In the genomic region with DNA sequence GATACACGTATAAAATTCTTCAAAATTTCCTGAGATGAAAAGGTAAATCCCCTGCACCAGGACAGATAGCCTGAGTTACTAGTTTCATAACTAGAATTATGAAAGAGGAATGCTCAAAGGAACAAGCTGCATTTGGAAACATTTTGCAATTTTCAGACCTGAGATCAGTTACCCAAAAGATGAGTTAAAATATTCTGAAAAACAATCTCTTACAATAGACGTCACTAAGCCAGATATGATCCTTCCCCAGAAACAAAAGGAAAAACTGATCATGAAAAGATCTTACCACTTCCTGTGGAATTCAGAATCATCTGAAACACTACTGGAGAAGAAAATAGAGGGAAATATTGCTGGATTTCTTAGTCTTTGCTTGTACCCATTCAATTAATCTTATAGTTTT, we compare ENCODE assay signal across 18 cellular contexts.
DNase-seq lines count a peak whose midpoint lies in the region; ATAC-seq, FAIRE-seq and TF ChIP-seq lines count a peak whose summit lies in the region.
"Had no signal": no experiment of that assay in that cellular context is flagged by ENCODE, and none has a peak within 500 bp of the region (broad histone marks: within the 10 kb centered on the region; RNA-seq: fewer than 3 reads in every experiment).

No MANE protein-coding gene starts in this region.

- CTCF ChIA-PET in Caco-2 (lab: Charles Lee) = no interaction called here

- BruUV-seq in Caco-2 (replicated peaks; lab: Mats Ljungman, UMichigan) = no TSS peak

- H3K27ac Mint-ChIP-seq in HFFc6 = peak overlapping the region; percentile 13; the same call in 1 of the 2 replicates
- no peak overlapping the region for H3K27ac Mint-ChIP-seq in Caco-2 (ENCODE audit: unreplicated experiment)
- H3K27ac Mint-ChIP-seq: GM23338 had no signal

- no peak overlapping the region for H3K4me3 Mint-ChIP-seq in HFFc6
- no peak overlapping the region for H3K4me3 Mint-ChIP-seq in Caco-2 (ENCODE audit: unreplicated experiment)
- H3K4me3 Mint-ChIP-seq: activated naive CD4-positive, alpha-beta T cell treated with anti-CD3 and anti-CD28 coated beads, Interleukin-2, amount 50 U/mL, for 24 hours; GM23338 had no signal

- H3K27ac ChIP-seq in gastrocnemius medialis = peak overlapping the region in 3 of 4 donors; percentile 14 to 43 (median 26)

- H3K36me3 Mint-ChIP-seq in HFFc6 (ENCODE audit: low read depth) (no peaks in the 10 kb centered on the region), Caco-2 (ENCODE audit: insufficient read depth, unreplicated experiment) (no peaks in the 10 kb centered on the region)
- H3K36me3 Mint-ChIP-seq: activated naive CD4-positive, alpha-beta T cell treated with anti-CD3 and anti-CD28 coated beads, Interleukin-2, amount 50 U/mL, for 24 hours had no signal

- TF ChIP-seq POLR2A in gastrocnemius medialis (IDR thresholded peaks at IDR 0.05) = no peak
- no peak for TF ChIP-seq POLR2A in H54 (IDR thresholded peaks at IDR 0.05; ENCODE audit: low read depth, low read length)

- H3K27me3 ChIP-seq in gastrocnemius medialis = no peaks in the 10 kb centered on the region
- H3K27me3 ChIP-seq in Caco-2 (replicated peaks; ENCODE audit: control insufficient read depth, insufficient read depth, low read length) = no peaks in the 10 kb centered on the region

- no peak for FAIRE-seq in H54 (lab: Jason Lieb, UNC)

- in situ Hi-C loops in gastrocnemius medialis (cut with MboI; ENCODE audit: low sequenced_read_pairs in 4 of 4) = no loop called here

- peaks cover 37% of the 10 kb centered on the region for H3K4me1 Mint-ChIP-seq in HFFc6 (ENCODE audit: low read depth)
- H3K4me1 Mint-ChIP-seq in Caco-2 (ENCODE audit: low read depth, unreplicated experiment) = peaks cover 15% of the 10 kb centered on the region

- peak; percentile 41 to 55 for ATAC-seq in gastrocnemius medialis
- no peak for ATAC-seq in GM21423 (IDR thresholded peaks at IDR 0.05; ENCODE audit: unreplicated experiment)
- ATAC-seq: GM23338, Panc1 had no signal

- H3K36me3 ChIP-seq in gastrocnemius medialis (no peaks in the 10 kb centered on the region), Caco-2 (ENCODE audit: control insufficient read depth, insufficient read depth, low read length) (no peaks in the 10 kb centered on the region; the same call in 1 of the 2 replicates)

- intact Hi-C loops in gastrocnemius medialis (cut with DNase I; ENCODE audit: low total_unique reads) (no loop called here), Caco-2 (cut with micrococcal nuclease; ENCODE audit: unreplicated experiment) (loop anchor here (5.0 kb wide), 1 partner anchor 76 kb away; no protein-coding TSS in a partner anchor)

- TF ChIP-seq CTCF in HFFc6 (IDR thresholded peaks at IDR 0.05) = no peak
- no peak for TF ChIP-seq CTCF in gastrocnemius medialis (IDR thresholded peaks at IDR 0.05 in 4 of 5, conservative IDR thresholded peaks at IDR 0.05 in 1 of 5)
- TF ChIP-seq CTCF in Caco-2 (IDR thresholded peaks at IDR 0.05; ENCODE audit: insufficient read depth in 1 of 2, low read depth in 1 of 2, low read length in 1 of 2, severe bottlenecking in 1 of 2, unreplicated experiment in 1 of 2) = no peak

- H3K4me1 ChIP-seq in gastrocnemius medialis (peaks cover 0 to 1% of the 10 kb centered on the region in 2 donors), Caco-2 (peaks cover 15% of the 10 kb centered on the region)

- H3K4me3 ChIP-seq in gastrocnemius medialis = no peak overlapping the region
- no peak overlapping the region for H3K4me3 ChIP-seq in Caco-2 (ENCODE audit: low read depth, low read length)
- H3K4me3 ChIP-seq: GM23338 had no signal

- H3K27me3 Mint-ChIP-seq in HFFc6 (ENCODE audit: insufficient read depth) = no peaks in the 10 kb centered on the region
- no peaks in the 10 kb centered on the region for H3K27me3 Mint-ChIP-seq in Caco-2 (ENCODE audit: insufficient read depth, unreplicated experiment)
- H3K27me3 Mint-ChIP-seq: activated naive CD4-positive, alpha-beta T cell treated with anti-CD3 and anti-CD28 coated beads, Interleukin-2, amount 50 U/mL, for 24 hours had no signal

- H3K9me3 Mint-ChIP-seq in HFFc6 = no peaks in the 10 kb centered on the region
- no peaks in the 10 kb centered on the region for H3K9me3 Mint-ChIP-seq in Caco-2 (ENCODE audit: unreplicated experiment)
- H3K9me3 Mint-ChIP-seq: activated naive CD4-positive, alpha-beta T cell treated with anti-CD3 and anti-CD28 coated beads, Interleukin-2, amount 50 U/mL, for 24 hours; GM23338 had no signal

- DNase-seq in AG20443 (ENCODE audit: low spot score) (peak; percentile 25), HFFc6 (no peak), fibroblast of gingiva (ENCODE audit: low read depth) (peak; percentile 71), gastrocnemius medialis (no peak), Caco-2 (no peak), H54 (ENCODE audit: insufficient read length, low spot score) (no peak)
- DNase-seq: activated T-cell treated with anti-CD3 and anti-CD28 coated beads for 4 hours; C1 segment of cervical spinal cord; DMS 273 treated with DMSO at 0.1 percent for 48 hours; left cardiac atrium; NCI-H1092 treated with DMSO at 0.1 percent for 48 hours; NCI-H82; occipital lobe; stimulated activated CD4-positive, alpha-beta T cell treated with anti-CD3 and anti-CD28 coated beads, Interleukin-2, amount 100 ng/mL, for 48 hours had no signal

- POLR2A ChIA-PET in Caco-2 (lab: Charles Lee) = no interaction called here

- H3K9me3 ChIP-seq in gastrocnemius medialis = no peaks in the 10 kb centered on the region
- H3K9me3 ChIP-seq in Caco-2 = no peaks in the 10 kb centered on the region

Comparison
In these comparisons a context has a peak if more than half of its experiments do, and no peak if none do; other contexts are left out.
1. DNase-seq: peak in AG20443 (single experiment) and fibroblast of gingiva (single experiment); none in HFFc6 (single experiment), gastrocnemius medialis (0 of 2), Caco-2 (0 of 2) and H54 (single experiment).